17 cellular contexts compared by ENCODE assay signal in genomic region chr22:43855431-43855830, GRCh38. TPM values are rescaled to one million over a fixed set of nuclear protein-coding genes. Genes with fewer than 3 reads are reported as not detected.
DNase-seq lines count a peak whose midpoint lies in the region; ATAC-seq and TF ChIP-seq lines count a peak whose summit lies in the region.
"Had no signal": no experiment of that assay in that cellular context is flagged by ENCODE, and none has a peak within 500 bp of the region (broad histone marks: within the 10 kb centered on the region; RNA-seq: fewer than 3 reads in every experiment).

No MANE protein-coding gene starts in this region.

- intact Hi-C loops in cardiac septum (cut with DNase I): no loop called here
- intact Hi-C loops in heart left ventricle (cut with DNase I): no loop called here
- intact Hi-C loops in sciatic nerve (cut with DNase I): no loop called here

- 70 to 97% (median 85%) methylated on average over 4 of the region's 4 CpGs for WGBS in heart left ventricle, 4 donors

- DNase-seq in cardiac septum (ENCODE audit: low spot score): peak; percentile 17
- DNase-seq in heart left ventricle: no peak
- DNase-seq in mesenteric fat pad (ENCODE audit: low spot score): peak; percentile 69
- DNase-seq in sciatic nerve (ENCODE audit: low spot score): peak; percentile 8
- DNase-seq in SKM-1 treated with dmso at 0.1 percent for 144 hours (lab: John Stamatoyannopoulos, UW; ENCODE audit: unreplicated experiment): no peak
- no peak for DNase-seq in NCI-H187 treated with DMSO at 0.1 percent for 48 hours (lab: John Stamatoyannopoulos, UW)
- DNase-seq in SKM-1 (lab: John Stamatoyannopoulos, UW; ENCODE audit: unreplicated experiment): no peak
- DNase-seq: 8988T; AML-193; CD8-positive, alpha-beta memory T cell; DND-41; GF-D8; GM23248 had no signal

- no peak overlapping the region for H3K4me3 ChIP-seq in heart left ventricle
- H3K4me3 ChIP-seq: BLaER1, GM23248 had no signal

- no peak for TF ChIP-seq POLR2A in heart left ventricle (IDR thresholded peaks at IDR 0.05)

- H3K9me3 ChIP-seq in heart left ventricle: peaks cover 0 to 15% (median 0%) of the 10 kb centered on the region in 12 donors
- H3K9me3 ChIP-seq: Caco-2 had no signal

- no peak for TF ChIP-seq CTCF in heart left ventricle (IDR thresholded peaks at IDR 0.05)

- ATAC-seq in heart left ventricle: no peak
- ATAC-seq in sciatic nerve: no peak

- peaks cover 0 to 31% (median 6%) of the 10 kb centered on the region in 9 donors for H3K27me3 ChIP-seq in heart left ventricle
- H3K27me3 ChIP-seq: BLaER1 had no signal

- no peaks in the 10 kb centered on the region for H3K36me3 ChIP-seq in heart left ventricle
- H3K36me3 ChIP-seq: BLaER1 had no signal

- no peak overlapping the region for H3K27ac ChIP-seq in heart left ventricle
- H3K27ac ChIP-seq: BLaER1, GM23248 had no signal

- no peaks in the 10 kb centered on the region for H3K4me1 ChIP-seq in heart left ventricle
- H3K4me1 ChIP-seq: Caco-2 had no signal

RNA-seq across cellular contexts. Expression of gene SULT4A1, which starts 6.9 kb away (rescaled TPM):
- total RNA-seq in cardiac septum (0.13 TPM), heart left ventricle (under 1 TPM in 3 of 9 donors, not detected in 6; 0.07 to 0.92 (median 0.21) TPM), mesenteric fat pad (1.7 TPM), sciatic nerve (0.27 TPM)
- polyA plus RNA-seq in heart left ventricle: under 1 TPM; 0.19 to 0.24 TPM
- total RNA-seq: Caco-2; CD8-positive, alpha-beta memory T cell; GM23248 had no signal
- polyA plus RNA-seq: CD8-positive, alpha-beta memory T cell; GM23248; IgD-negative memory B cell had no signal

RNA-seq across cellular contexts. Expression of gene PNPLA5, which starts 36.4 kb away (rescaled TPM):
- not detected for total RNA-seq in cardiac septum
- not detected for total RNA-seq in heart left ventricle
- not detected for polyA plus RNA-seq in heart left ventricle
- total RNA-seq in mesenteric fat pad: not detected
- total RNA-seq in sciatic nerve: not detected
- total RNA-seq: Caco-2; CD8-positive, alpha-beta memory T cell; GM23248; HT1080 had no signal
- polyA plus RNA-seq: CD8-positive, alpha-beta memory T cell; GM23248; IgD-negative memory B cell had no signal

RNA-seq across cellular contexts. Expression of gene EFCAB6, which starts 43.3 kb away (rescaled TPM):
- total RNA-seq in cardiac septum (1.3 TPM), heart left ventricle (1 to 10 TPM in 8 of 9 donors, under 1 TPM in 1; 0.89 to 2.3 (median 1.6) TPM), mesenteric fat pad (1.3 TPM), sciatic nerve (4.4 TPM)
- under 1 TPM; 0.53 to 0.65 TPM for polyA plus RNA-seq in heart left ventricle
- total RNA-seq: Caco-2, HT1080 had no signal
- polyA plus RNA-seq: IgD-negative memory B cell had no signal

Comparison
In these comparisons a context has a peak if more than half of its experiments do, and no peak if none do; other contexts are left out.
1. DNase-seq: peak in cardiac septum (single experiment), mesenteric fat pad (single experiment) and sciatic nerve (single experiment); none in heart left ventricle (0 of 5), SKM-1 treated with dmso at 0.1 percent for 144 hours (single experiment), NCI-H187 treated with DMSO at 0.1 percent for 48 hours (single experiment) and SKM-1 (single experiment).